Comparison of ENCODE assay signal across 9 cellular contexts in the genomic region with DNA sequence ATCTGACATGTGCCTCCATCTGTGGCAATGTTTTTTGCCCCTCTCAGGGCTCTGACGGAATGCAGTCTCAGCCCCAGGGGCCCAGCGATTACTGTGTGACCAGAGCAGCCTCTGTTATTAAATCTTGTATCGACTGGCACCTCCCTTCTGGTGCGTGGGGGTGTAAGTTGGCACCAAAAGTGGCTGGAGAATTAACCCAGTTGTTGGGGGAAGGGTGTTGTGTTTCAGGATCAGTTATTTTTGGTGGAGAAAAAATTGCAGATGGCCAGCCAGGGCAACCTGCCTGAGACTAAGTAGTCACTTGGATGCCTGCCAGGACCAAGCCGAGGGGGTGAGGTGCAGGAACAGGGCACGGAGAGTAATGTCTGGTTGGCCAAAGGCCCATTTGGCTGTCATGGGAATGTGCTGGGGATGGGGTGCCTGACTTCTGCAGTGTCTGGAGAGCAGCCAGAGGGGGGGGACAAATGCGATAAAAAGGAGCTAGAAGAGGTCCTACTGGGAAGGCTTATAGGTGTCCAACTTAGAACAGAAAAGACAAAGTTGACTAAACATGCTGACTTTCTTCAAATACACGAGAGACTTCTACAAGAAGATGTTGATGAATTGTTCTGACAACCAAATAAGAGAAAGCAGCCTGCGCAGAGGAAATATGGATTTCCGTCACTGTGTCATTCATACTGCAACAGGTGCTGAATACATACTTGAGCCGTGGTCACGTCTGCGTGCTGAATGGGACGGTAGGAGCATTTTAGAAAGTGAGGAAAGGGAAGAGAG.
DNase-seq lines count a peak whose midpoint lies in the region; ATAC-seq, FAIRE-seq and TF ChIP-seq lines count a peak whose summit lies in the region.
"Had no signal": no experiment of that assay in that cellular context is flagged by ENCODE, and none has a peak within 500 bp of the region (broad histone marks: within the 10 kb centered on the region; RNA-seq: fewer than 3 reads in every experiment).

No MANE protein-coding gene starts in this region.

- CTCF ChIA-PET in HepG2 (lab: Yijun Ruan, JAX; ENCODE audit: low intra/inter-chr PET ratio, low total read pairs) = no interaction called here

- intact Hi-C loops in right lobe of liver (cut with DNase I) (no loop called here), HepG2 (cut with micrococcal nuclease; ENCODE audit: unreplicated experiment) (no loop called here), Right ventricle myocardium superior (cut with DNase I) (no loop called here), esophagus muscularis mucosa (cut with DNase I) (no loop called here)

- 67% methylated on average over 14 of the region's 14 CpGs for WGBS in right lobe of liver (ENCODE audit: insufficient coverage, low coverage, low lambda C conversion rate, missing lambda C conversion rate)
- WGBS in HepG2 (ENCODE audit: low lambda C conversion rate) = 36% methylated on average over 14 of the region's 14 CpGs
- 32% methylated on average over 14 of the region's 14 CpGs for WGBS in esophagus muscularis mucosa

- H3K4me3 ChIP-seq in right lobe of liver (no peak overlapping the region), HepG2 (replicated peaks in 1 of 3; ENCODE audit: insufficient read depth in 1 of 3, low read depth in 2 of 3, low read length in 3 of 3) (no peak overlapping the region), esophagus muscularis mucosa (no peak overlapping the region)

- TF ChIP-seq RAD21 in HepG2 (CRISPR knock-in tag; IDR thresholded peaks at IDR 0.05) = no peak

- H3K9me3 ChIP-seq in right lobe of liver (no peaks in the 10 kb centered on the region), HepG2 (ENCODE audit: low read length) (no peaks in the 10 kb centered on the region), esophagus muscularis mucosa (no peaks in the 10 kb centered on the region)

- no peaks in the 10 kb centered on the region for H3K79me2 ChIP-seq in HepG2 (ENCODE audit: insufficient read depth, low read length)

- H3K4me1 ChIP-seq in right lobe of liver (no peaks in the 10 kb centered on the region), HepG2 (ENCODE audit: insufficient read depth, low read length) (no peaks in the 10 kb centered on the region), esophagus muscularis mucosa (peaks cover 0 to 12% (median 11%) of the 10 kb centered on the region in 4 donors)

- POLR2A ChIA-PET in HepG2 (lab: Yijun Ruan, JAX) = no interaction called here

- H3K9ac ChIP-seq in HepG2 (ENCODE audit: insufficient read depth, low read depth, low read length) = no peak overlapping the region

- H3K27me3 ChIP-seq in right lobe of liver = no peaks in the 10 kb centered on the region
- H3K27me3 ChIP-seq in HepG2 (ENCODE audit: control insufficient read depth in 1 of 2, insufficient read depth in 2 of 2, low read length in 2 of 2) = no peaks in the 10 kb centered on the region; a peak in 1 of 5 replicates
- H3K27me3 ChIP-seq in esophagus muscularis mucosa = no peaks in the 10 kb centered on the region
- H3K27me3 ChIP-seq: brain microvascular endothelial cell had no signal

- in situ Hi-C loops in HepG2 (cut with HindIII; ENCODE audit: extremely low pct_ligation_motif_present, low pct_unique_long_range_greater_than_20kb) = no loop called here

- BruUV-seq in HepG2 (replicated peaks; lab: Mats Ljungman, UMichigan) = no TSS peak

- TF ChIP-seq POLR2A in right lobe of liver (IDR thresholded peaks at IDR 0.05) (no peak), HepG2 (IDR thresholded peaks at IDR 0.05; ENCODE audit: insufficient read depth in 1 of 2, low read depth in 2 of 2, low read length in 2 of 2) (no peak), esophagus muscularis mucosa (IDR thresholded peaks at IDR 0.05; ENCODE audit: low read depth) (no peak)

- DNase-seq in right lobe of liver = peak in 2 of 3 donors; percentile 50 to 52
- DNase-seq in HepG2 (ENCODE audit: low spot score) = no peak
- DNase-seq in NCI-H774 (lab: John Stamatoyannopoulos, UW) = peak; percentile 34
- DNase-seq in Right ventricle myocardium superior = peak; percentile 80
- no peak for DNase-seq in GM19238 (ENCODE audit: insufficient read length, low spot score)
- no peak for DNase-seq in esophagus muscularis mucosa (ENCODE audit: extremely low spot score)
- no peak for DNase-seq in activated effector memory CD4-positive, alpha-beta T cell treated with Interleukin-2 at 50 U/mL for 16 hours
- no peak for DNase-seq in RKO (ENCODE audit: low spot score)
- DNase-seq: brain microvascular endothelial cell had no signal

- ATAC-seq in right lobe of liver = peak in 1 of 4 donors; percentile 25
- ATAC-seq in HepG2 = no peak
- peak; percentile 92 for ATAC-seq in Right ventricle myocardium superior (ENCODE audit: poor library complexity)

- no peak overlapping the region for H2AFZ ChIP-seq in HepG2 (ENCODE audit: low read length)

- TF ChIP-seq CTCF in right lobe of liver (IDR thresholded peaks at IDR 0.05) (no peak), HepG2 (CRISPR knock-in tag; IDR thresholded peaks at IDR 0.05) (no peak), esophagus muscularis mucosa (IDR thresholded peaks at IDR 0.05) (no peak)

- H3K27ac ChIP-seq in right lobe of liver (no peak overlapping the region), HepG2 (ENCODE audit: extremely low read length, insufficient read depth, low read length) (no peak overlapping the region), esophagus muscularis mucosa (replicated peaks in 1 of 4) (no peak overlapping the region)
- H3K27ac ChIP-seq: brain microvascular endothelial cell had no signal

- TF ChIP-seq EP300 in HepG2 (IDR thresholded peaks at IDR 0.05; ENCODE audit: low read depth in 2 of 2, low read length in 2 of 2) = no peak
- no peak for TF ChIP-seq EP300 in HepG2 (CRISPR knock-in tag; IDR thresholded peaks at IDR 0.05; ENCODE audit: borderline replicate concordance)
- no peak for TF ChIP-seq EP300 in esophagus muscularis mucosa (IDR thresholded peaks at IDR 0.05)

- H4K20me1 ChIP-seq in HepG2 (ENCODE audit: insufficient read depth, low read length) = no peaks in the 10 kb centered on the region

- no peaks in the 10 kb centered on the region for H3K36me3 ChIP-seq in right lobe of liver
- no peaks in the 10 kb centered on the region for H3K36me3 ChIP-seq in HepG2 (replicated peaks in 1 of 2; ENCODE audit: control insufficient read depth in 1 of 2, insufficient read depth in 2 of 2, low read length in 2 of 2)
- no peaks in the 10 kb centered on the region for H3K36me3 ChIP-seq in esophagus muscularis mucosa
- H3K36me3 ChIP-seq: brain microvascular endothelial cell had no signal

- FAIRE-seq in HepG2 (lab: Jason Lieb, UNC) = no peak

- H3K4me2 ChIP-seq in HepG2 (ENCODE audit: low read depth, low read length) = no peak overlapping the region

TF ChIP-seq in HepG2, 621 proteins besides CTCF, POLR2A, EP300 and RAD21:
- TF ChIP-seq CEBPB (IDR thresholded peaks at IDR 0.05; ENCODE audit: borderline replicate concordance, low read depth, low read length) (no peak), SIX1 (CRISPR knock-in tag; IDR thresholded peaks at IDR 0.05; ENCODE audit: borderline replicate concordance) (no peak), ZNF775 (CRISPR knock-in tag; IDR thresholded peaks at IDR 0.05; ENCODE audit: borderline replicate concordance) (no peak), DNMT3B (CRISPR knock-in tag; conservative IDR thresholded peaks at IDR 0.05) (no peak), ZNF10 (CRISPR knock-in tag; IDR thresholded peaks at IDR 0.05; ENCODE audit: borderline replicate concordance, low read depth) (no peak), RCOR2 (CRISPR knock-in tag; IDR thresholded peaks at IDR 0.05) (no peak), ZNF253 (CRISPR knock-in tag; IDR thresholded peaks at IDR 0.05; ENCODE audit: borderline replicate concordance) (no peak), IRF2 (CRISPR knock-in tag; IDR thresholded peaks at IDR 0.05) (no peak), TGIF2 (CRISPR knock-in tag; IDR thresholded peaks at IDR 0.05) (no peak), ZNF251 (CRISPR knock-in tag; IDR thresholded peaks at IDR 0.05) (no peak), ATF1 (CRISPR knock-in tag; IDR thresholded peaks at IDR 0.05) (no peak), ZKSCAN1 (IDR thresholded peaks at IDR 0.05; ENCODE audit: low read length) (no peak), HCFC1 (IDR thresholded peaks at IDR 0.05; ENCODE audit: low read depth, low read length) (no peak), ZMYM2 (CRISPR knock-in tag; IDR thresholded peaks at IDR 0.05) (no peak), NFIC (IDR thresholded peaks at IDR 0.05; ENCODE audit: low read length) (no peak), ZBTB20 (CRISPR knock-in tag; IDR thresholded peaks at IDR 0.05; ENCODE audit: borderline replicate concordance, low read depth) (no peak), ZNF275 (CRISPR knock-in tag; IDR thresholded peaks at IDR 0.05; ENCODE audit: borderline replicate concordance) (no peak)

Comparison
In these comparisons a context has a peak if more than half of its experiments do, and no peak if none do; other contexts are left out.
1. DNase-seq: peak in right lobe of liver (2 of 3), NCI-H774 (single experiment) and Right ventricle myocardium superior (single experiment); none in HepG2 (single experiment), GM19238 (single experiment), esophagus muscularis mucosa (single experiment), activated effector memory CD4-positive, alpha-beta T cell treated with Interleukin-2 at 50 U/mL for 16 hours (single experiment) and RKO (single experiment).